8 cellular contexts compared by ENCODE assay signal in genomic region chr12:96501139-96501741, GRCh38. TPM values are rescaled to one million over a fixed set of nuclear protein-coding genes. Genes with fewer than 3 reads are reported as not detected.
DNase-seq lines count a peak whose midpoint lies in the region; ATAC-seq, FAIRE-seq and TF ChIP-seq lines count a peak whose summit lies in the region.

No MANE protein-coding gene starts in this region.

- H3K9me3 ChIP-seq in BLaER1 treated with 17β-estradiol and CSF1 and Interleukin-3, amounts not matched to agents 10 nM and 100 nM (replicated peaks in 1 of 11): no peaks in the 10 kb centered on the region

- H3K4me3 ChIP-seq in BLaER1 treated with 17β-estradiol and CSF1 and Interleukin-3, amounts not matched to agents 10 nM and 100 nM: no peak overlapping the region

- H3K4me2 ChIP-seq in BLaER1 treated with 17β-estradiol and CSF1 and Interleukin-3, amounts not matched to agents 10 nM and 100 nM: peak overlapping the region; percentile 5 to 82 (median 66); a peak in 19 of 22 replicates

- no peak for TF ChIP-seq CTCF in GM13977 (IDR thresholded peaks at IDR 0.05; ENCODE audit: extremely low read depth, insufficient read depth, missing control alignments)

- no peaks in the 10 kb centered on the region for H4K20me1 ChIP-seq in BLaER1 treated with 17β-estradiol and CSF1 and Interleukin-3, amounts not matched to agents 10 nM and 100 nM

- in situ Hi-C loops in GM13977 (cut with MboI; ENCODE audit: low pct_unique_long_range_greater_than_20kb, low sequenced_read_pairs, unreplicated experiment): no loop called here

- no peaks in the 10 kb centered on the region for H3K27me3 ChIP-seq in BLaER1 treated with 17β-estradiol and CSF1 and Interleukin-3, amounts not matched to agents 10 nM and 100 nM

- H3K9ac ChIP-seq in BLaER1 treated with 17β-estradiol and CSF1 and Interleukin-3, amounts not matched to agents 10 nM and 100 nM: peak overlapping the region in 1 of 11 experiments; percentile 7; a peak in 3 of 22 replicates

- peaks cover 7 to 29% (median 19%) of the 10 kb centered on the region in 10 experiments; a peak in 18 of 20 replicates for H3K4me1 ChIP-seq in BLaER1 treated with 17β-estradiol and CSF1 and Interleukin-3, amounts not matched to agents 10 nM and 100 nM

- ATAC-seq in GM19023 (IDR thresholded peaks at IDR 0.05; ENCODE audit: unreplicated experiment) (peak; percentile 72), HG03103 (IDR thresholded peaks at IDR 0.05; ENCODE audit: low read depth, unreplicated experiment) (peak; percentile 72)

- peak overlapping the region in 10 of 11 experiments; percentile 8 to 75 (median 40); a peak in 15 of 22 replicates for H3K27ac ChIP-seq in BLaER1 treated with 17β-estradiol and CSF1 and Interleukin-3, amounts not matched to agents 10 nM and 100 nM

- DNase-seq in RCC 7860 (ENCODE audit: low spot score) (peak; percentile 82), amniotic epithelial cell (ENCODE audit: low read depth) (peak; percentile 85), kidney tubule cell (ENCODE audit: low spot score) (peak; percentile 94), ureter (ENCODE audit: low spot score) (peak; percentile 57), GM13977 (ENCODE audit: low spot score) (no peak)

- H3K36me3 ChIP-seq in BLaER1 treated with 17β-estradiol and CSF1 and Interleukin-3, amounts not matched to agents 10 nM and 100 nM: no peaks in the 10 kb centered on the region

- FAIRE-seq in RCC 7860 (lab: Jason Lieb, UNC): peak; percentile 80

RNA-seq across cellular contexts. Expression of gene CFAP54, which starts 11.9 kb away (rescaled TPM):
- total RNA-seq in ureter: 2.6 TPM
